Comparison of ENCODE assay signal across 20 cellular contexts in the genomic region with DNA sequence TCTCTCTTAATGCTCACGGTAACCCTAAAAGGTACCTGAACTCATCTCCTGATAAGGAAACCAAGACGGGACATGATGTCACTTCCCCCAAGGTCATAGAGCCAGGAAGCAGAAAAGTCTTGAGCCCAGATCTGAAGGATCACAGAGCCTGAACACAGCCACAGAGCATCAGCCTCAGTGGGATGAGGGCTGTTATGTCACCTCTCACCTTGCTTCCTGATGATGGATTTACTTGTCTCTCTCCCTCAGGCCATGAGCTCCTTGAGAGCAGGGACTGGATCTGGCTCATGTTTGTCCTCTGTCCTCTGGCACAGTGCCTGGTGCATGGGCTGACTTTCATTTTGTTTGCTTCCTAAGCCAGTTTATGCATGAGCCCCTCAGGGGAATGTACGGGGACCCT. TPM values are rescaled to one million over a fixed set of nuclear protein-coding genes. Genes with fewer than 3 reads are reported as not detected.
A peak's percentile ranks its signal among the peaks of the same experiment; 100 is the strongest.
DNase-seq lines count a peak whose midpoint lies in the region; ATAC-seq and TF ChIP-seq lines count a peak whose summit lies in the region.
"Had no signal": no experiment of that assay in that cellular context is flagged by ENCODE, and none has a peak within 500 bp of the region (broad histone marks: within the 10 kb centered on the region; RNA-seq: fewer than 3 reads in every experiment).

No MANE protein-coding gene starts in this region.

- H3K4me1 ChIP-seq in prostate gland (replicated peaks), result no peaks in the 10 kb centered on the region
- H3K4me1 ChIP-seq: HAP-1 had no signal

- H3K9me3 ChIP-seq in prostate gland, result no peaks in the 10 kb centered on the region
- H3K9me3 ChIP-seq: ascending aorta, HAP-1, upper lobe of left lung had no signal

- in situ Hi-C loops in GM13977 (cut with MboI; ENCODE audit: low pct_unique_long_range_greater_than_20kb, low sequenced_read_pairs, unreplicated experiment), result loop anchor here (10.0 to 25.0 kb wide), 2 partner anchors 265 to 438 kb away; no protein-coding TSS in a partner anchor

- DNase-seq in NCI-H1092 treated with DMSO at 0.1 percent for 48 hours (lab: John Stamatoyannopoulos, UW), result peak; percentile 20
- no peak for DNase-seq in NCI-H1092 (lab: John Stamatoyannopoulos, UW)
- DNase-seq in Jurkat, Clone E6-1 (ENCODE audit: low read depth, low spot score), result peak; percentile 29
- peak; percentile 77 for DNase-seq in dermis blood vessel endothelial cell
- DNase-seq in prostate gland (ENCODE audit: low spot score), result peak; percentile 28
- no peak for DNase-seq in activated T-cell treated with anti-CD3 and anti-CD28 coated beads, Interleukin-2, amount 50 U/mL, for 24 hours
- no peak for DNase-seq in GM13977 (ENCODE audit: low spot score)
- DNase-seq: 8988T; activated CD4-positive, CD25-positive, alpha-beta regulatory T cell treated with anti-CD3 and anti-CD28 coated beads, Interleukin-2, amount 50 U/mL, for 72 hours; activated CD8-positive, alpha-beta memory T cell treated with anti-CD3 and anti-CD28 coated beads, Interleukin-2, amount 50 U/mL, for 4 hours; activated gamma-delta T cell treated with Interleukin-2 at 50 U/mL for 16 hours; left ventricle myocardium inferior; NCI-H1930; NCI-H510A; T-helper 9 cell; upper lobe of left lung had no signal

- no peaks in the 10 kb centered on the region for H3K27me3 Mint-ChIP-seq in activated T-cell treated with anti-CD3 and anti-CD28 coated beads, Interleukin-2, amount 50 U/mL, for 24 hours

- peaks cover 14% of the 10 kb centered on the region for H3K4me1 Mint-ChIP-seq in activated T-cell treated with anti-CD3 and anti-CD28 coated beads, Interleukin-2, amount 50 U/mL, for 24 hours (ENCODE audit: low read depth)

- no peak overlapping the region for H3K27ac ChIP-seq in prostate gland
- H3K27ac ChIP-seq: ascending aorta, left ventricle myocardium inferior, upper lobe of left lung had no signal

- no peaks in the 10 kb centered on the region for H3K9me3 Mint-ChIP-seq in activated T-cell treated with anti-CD3 and anti-CD28 coated beads, Interleukin-2, amount 50 U/mL, for 24 hours

- intact Hi-C loops in prostate gland (cut with DNase I), result no loop called here

- H3K27me3 ChIP-seq in prostate gland (replicated peaks; ENCODE audit: insufficient read depth), result no peaks in the 10 kb centered on the region
- H3K27me3 ChIP-seq: ascending aorta, upper lobe of left lung had no signal

- TF ChIP-seq CTCF in prostate gland (IDR thresholded peaks at IDR 0.05), result no peak
- no peak for TF ChIP-seq CTCF in GM13977 (IDR thresholded peaks at IDR 0.05; ENCODE audit: extremely low read depth, insufficient read depth, missing control alignments)

- no peak for ATAC-seq in GM18868 (IDR thresholded peaks at IDR 0.05; ENCODE audit: unreplicated experiment)

- H3K36me3 Mint-ChIP-seq in activated T-cell treated with anti-CD3 and anti-CD28 coated beads, Interleukin-2, amount 50 U/mL, for 24 hours (ENCODE audit: low read depth), result no peaks in the 10 kb centered on the region

- H3K36me3 ChIP-seq in prostate gland, result no peaks in the 10 kb centered on the region
- H3K36me3 ChIP-seq: ascending aorta, HAP-1, left ventricle myocardium inferior, upper lobe of left lung had no signal

- WGBS in prostate gland, result 53% methylated on average over 3 of the region's 3 CpGs

- H3K4me3 Mint-ChIP-seq in activated T-cell treated with anti-CD3 and anti-CD28 coated beads, Interleukin-2, amount 50 U/mL, for 24 hours, result no peak overlapping the region

- H3K4me3 ChIP-seq in Jurkat, Clone E6-1 (ENCODE audit: low read length), result no peak overlapping the region
- H3K4me3 ChIP-seq in prostate gland, result no peak overlapping the region
- H3K4me3 ChIP-seq: ascending aorta, HAP-1, left ventricle myocardium inferior, smooth muscle cell, upper lobe of left lung had no signal

- no peak overlapping the region for H3K27ac Mint-ChIP-seq in activated T-cell treated with anti-CD3 and anti-CD28 coated beads, Interleukin-2, amount 50 U/mL, for 24 hours

- no peak for TF ChIP-seq POLR2A in prostate gland (IDR thresholded peaks at IDR 0.05)

RNA-seq across cellular contexts. Expression of gene SERTAD2, which starts 54.2 kb away (rescaled TPM):
- 15.4 TPM for polyA plus RNA-seq in Jurkat, Clone E6-1 (2012; ENCODE audit: insufficient read depth, insufficient read length)
- 6.6 and 9.5 TPM in 2 replicates for total RNA-seq in dermis blood vessel endothelial cell
- 10 to 100 TPM; 15.3 to 26.0 TPM for total RNA-seq in prostate gland

Comparison
In these comparisons a context has a peak if more than half of its experiments do, and no peak if none do; other contexts are left out.
1. DNase-seq: peak in NCI-H1092 treated with DMSO at 0.1 percent for 48 hours (single experiment), Jurkat, Clone E6-1 (single experiment), dermis blood vessel endothelial cell (single experiment) and prostate gland (single experiment); none in NCI-H1092 (single experiment), activated T-cell treated with anti-CD3 and anti-CD28 coated beads, Interleukin-2, amount 50 U/mL, for 24 hours (single experiment) and GM13977 (single experiment).